In the genomic region with DNA sequence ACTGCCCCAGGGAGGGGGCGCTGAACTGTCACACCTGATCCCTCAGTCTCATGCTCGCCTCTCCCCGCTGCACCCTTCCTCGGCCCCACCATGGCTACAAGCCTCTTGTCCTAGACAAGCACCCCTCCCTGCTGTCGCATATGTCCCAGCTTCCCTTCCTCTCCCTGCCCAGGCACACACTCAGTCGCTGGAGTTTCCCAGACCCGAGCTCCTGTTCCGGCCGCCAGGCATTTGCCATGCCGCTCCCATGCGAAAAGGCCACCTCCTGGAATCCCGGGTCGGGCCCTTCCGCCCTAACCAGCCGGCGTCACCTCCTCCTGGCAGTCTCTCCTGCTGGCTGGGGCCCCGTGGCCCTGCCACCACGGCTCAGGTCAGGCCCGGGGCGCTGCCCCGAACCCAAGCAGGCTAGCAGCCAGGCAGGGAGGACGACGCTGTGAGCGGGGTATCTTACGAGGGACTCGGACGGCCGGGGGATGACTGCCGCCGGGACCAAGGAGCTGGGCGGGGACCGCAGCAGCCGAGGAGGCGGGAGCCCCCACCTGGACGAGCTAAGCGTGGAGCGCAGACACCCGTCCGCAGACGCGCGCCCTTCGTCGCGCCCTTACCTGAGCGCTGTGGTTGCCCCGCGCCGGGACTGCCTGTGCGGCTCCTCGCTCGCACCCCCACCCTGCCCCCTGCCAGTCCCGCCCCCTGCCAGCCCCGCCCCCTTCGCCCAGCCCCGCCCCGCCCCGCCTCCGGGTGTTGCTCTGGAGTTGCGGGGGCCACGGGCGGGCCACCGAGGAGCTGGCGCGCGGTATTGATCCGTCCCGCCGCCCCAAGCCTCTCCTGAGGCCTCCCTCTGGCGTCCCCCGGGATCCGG, we compare ENCODE assay signal across 8 cellular contexts. TPM values are rescaled to one million over a fixed set of nuclear protein-coding genes. Genes with fewer than 3 reads are reported as not detected.
A peak's percentile ranks its signal among the peaks of the same experiment; 100 is the strongest.
DNase-seq lines count a peak whose midpoint lies in the region; ATAC-seq lines count a peak whose summit lies in the region.

A gene with protein sequence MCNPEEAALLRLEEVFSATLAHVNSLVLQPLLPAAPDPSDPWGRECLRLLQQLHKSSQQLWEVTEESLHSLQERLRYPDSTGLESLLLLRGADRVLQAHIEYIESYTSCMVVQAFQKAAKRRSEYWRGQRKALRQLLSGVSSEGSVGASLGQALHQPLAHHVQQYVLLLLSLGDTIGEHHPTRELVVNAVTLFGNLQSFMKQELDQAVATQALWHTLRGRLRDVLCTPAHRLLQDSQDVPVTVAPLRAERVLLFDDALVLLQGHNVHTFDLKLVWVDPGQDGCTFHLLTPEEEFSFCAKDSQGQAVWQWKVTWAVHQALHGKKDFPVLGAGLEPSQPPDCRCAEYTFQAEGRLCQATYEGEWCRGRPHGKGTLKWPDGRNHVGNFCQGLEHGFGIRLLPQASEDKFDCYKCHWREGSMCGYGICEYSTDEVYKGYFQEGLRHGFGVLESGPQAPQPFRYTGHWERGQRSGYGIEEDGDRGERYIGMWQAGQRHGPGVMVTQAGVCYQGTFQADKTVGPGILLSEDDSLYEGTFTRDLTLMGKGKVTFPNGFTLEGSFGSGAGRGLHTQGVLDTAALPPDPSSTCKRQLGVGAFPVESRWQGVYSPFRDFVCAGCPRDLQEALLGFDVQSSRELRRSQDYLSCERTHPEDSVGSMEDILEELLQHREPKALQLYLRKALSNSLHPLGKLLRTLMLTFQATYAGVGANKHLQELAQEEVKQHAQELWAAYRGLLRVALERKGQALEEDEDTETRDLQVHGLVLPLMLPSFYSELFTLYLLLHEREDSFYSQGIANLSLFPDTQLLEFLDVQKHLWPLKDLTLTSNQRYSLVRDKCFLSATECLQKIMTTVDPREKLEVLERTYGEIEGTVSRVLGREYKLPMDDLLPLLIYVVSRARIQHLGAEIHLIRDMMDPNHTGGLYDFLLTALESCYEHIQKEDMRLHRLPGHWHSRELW (minus strand): TSS at position 642 of the 859 bp plus-strand sequence. CDS start 4,239 bp downstream, outside the sequence.

- H3K79me1 ChIP-seq in mesenchymal stem cell (replicated peaks; ENCODE audit: low read length, poor library complexity, severe bottlenecking) = no peaks in the 10 kb centered on the region

- peak within 1 kb of the TSS; percentile 56 to 78 (median 69) for H3K4me3 ChIP-seq in BLaER1 treated with 17β-estradiol and CSF1 and Interleukin-3, amounts not matched to agents 10 nM and 100 nM
- H3K4me3 ChIP-seq in duodenal mucosa (ENCODE audit: low read depth in 1 of 2, low read length in 2 of 2) (peak within 1 kb of the TSS; percentile 82 to 83), mesenchymal stem cell (ENCODE audit: insufficient read depth in 1 of 2, low read depth in 1 of 2, low read length in 2 of 2) (peak within 1 kb of the TSS; percentile 55 to 80)

- H2AFZ ChIP-seq in mesenchymal stem cell (ENCODE audit: low read depth, low read length) = peak within 1 kb of the TSS; percentile 46

- H3K23ac ChIP-seq in mesenchymal stem cell (ENCODE audit: low read length in 2 of 2) = no peak within 1 kb of the TSS

- peak within 1 kb of the TSS; percentile 86 to 100 (median 98) for H3K4me2 ChIP-seq in BLaER1 treated with 17β-estradiol and CSF1 and Interleukin-3, amounts not matched to agents 10 nM and 100 nM
- peak within 1 kb of the TSS; percentile 77 for H3K4me2 ChIP-seq in mesenchymal stem cell (ENCODE audit: low read length, poor library complexity, severe bottlenecking)

- H4K20me1 ChIP-seq in BLaER1 treated with 17β-estradiol and CSF1 and Interleukin-3, amounts not matched to agents 10 nM and 100 nM = peaks cover 0 to 10% (median 0%) of the 10 kb centered on the region in 11 experiments; a peak in 3 of 22 replicates

- no peak for ATAC-seq in GM21529 (IDR thresholded peaks at IDR 0.05; ENCODE audit: unreplicated experiment)

- H2BK5ac ChIP-seq in mesenchymal stem cell (ENCODE audit: low read depth, low read length, poor library complexity, severe bottlenecking) = no peak within 1 kb of the TSS

- H3K27ac ChIP-seq in BLaER1 treated with 17β-estradiol and CSF1 and Interleukin-3, amounts not matched to agents 10 nM and 100 nM = peak within 1 kb of the TSS; percentile 63 to 97 (median 82); a peak in 21 of 22 replicates
- H3K27ac ChIP-seq in duodenal mucosa (ENCODE audit: low read depth, low read length) = peak within 1 kb of the TSS; percentile 66
- no peak within 1 kb of the TSS for H3K27ac ChIP-seq in mesenchymal stem cell (ENCODE audit: low read length, poor library complexity, severe bottlenecking)

- H3K4ac ChIP-seq in mesenchymal stem cell (ENCODE audit: low read depth in 1 of 2, low read length in 2 of 2) = no peak within 1 kb of the TSS

- H2AK5ac ChIP-seq in mesenchymal stem cell (ENCODE audit: low read length, severe bottlenecking) = no peak within 1 kb of the TSS

- no peak within 1 kb of the TSS for H2BK12ac ChIP-seq in mesenchymal stem cell (ENCODE audit: low read length in 2 of 2)

- peaks cover 0 to 17% (median 13%) of the 10 kb centered on the region in 11 experiments; a peak in 19 of 22 replicates for H3K27me3 ChIP-seq in BLaER1 treated with 17β-estradiol and CSF1 and Interleukin-3, amounts not matched to agents 10 nM and 100 nM
- H3K27me3 ChIP-seq in duodenal mucosa (ENCODE audit: control insufficient read depth in 1 of 2, insufficient read depth in 2 of 2, low read length in 2 of 2) = no peaks in the 10 kb centered on the region
- peaks cover 8 to 33% of the 10 kb centered on the region in 2 experiments for H3K27me3 ChIP-seq in mesenchymal stem cell (ENCODE audit: control insufficient read depth in 1 of 2, insufficient read depth in 1 of 2, low read length in 2 of 2)

- DNase-seq in HuH-7 (ENCODE audit: low spot score) (peak; percentile 90), mesenchymal stem cell (peak; percentile 57), NCI-H128 (lab: John Stamatoyannopoulos, UW; ENCODE audit: unreplicated experiment) (no peak)
- peak; percentile 33 to 34 for DNase-seq in activated CD4-positive, alpha-beta T cell treated with anti-CD3 and anti-CD28 coated beads, Interleukin-2, amount 50 U/mL, for 24 hours (ENCODE audit: low read depth in 1 of 2, low spot score in 1 of 2)
- DNase-seq in stimulated activated CD8-positive, alpha-beta memory T cell treated with anti-CD3 and anti-CD28 coated beads, Interleukin-2, amount 100 ng/mL, for 1 hour (ENCODE audit: low read depth in 2 of 2) = peak; percentile 33 to 54

- peak within 1 kb of the TSS; percentile 79 for H4K8ac ChIP-seq in mesenchymal stem cell (ENCODE audit: low read length)

- H3K18ac ChIP-seq in mesenchymal stem cell (ENCODE audit: low read depth in 1 of 2, low read length in 2 of 2) = peak within 1 kb of the TSS in 1 of 2 experiments; percentile 67

- peak within 1 kb of the TSS; percentile 71 to 83 (median 79) for H3K9ac ChIP-seq in BLaER1 treated with 17β-estradiol and CSF1 and Interleukin-3, amounts not matched to agents 10 nM and 100 nM
- H3K9ac ChIP-seq in duodenal mucosa (ENCODE audit: low read depth in 1 of 2, low read length in 2 of 2) (peak within 1 kb of the TSS; percentile 82 to 88), mesenchymal stem cell (ENCODE audit: low read length) (peak within 1 kb of the TSS; percentile 75)

- peaks cover 0 to 6% (median 0%) of the 10 kb centered on the region in 11 experiments; a peak in 2 of 22 replicates for H3K36me3 ChIP-seq in BLaER1 treated with 17β-estradiol and CSF1 and Interleukin-3, amounts not matched to agents 10 nM and 100 nM
- H3K36me3 ChIP-seq in duodenal mucosa (ENCODE audit: control insufficient read depth in 1 of 2, insufficient read depth in 2 of 2, low read length in 2 of 2) (peaks cover 0 to 3% of the 10 kb centered on the region in 2 donors), mesenchymal stem cell (ENCODE audit: control insufficient read depth in 1 of 2, insufficient read depth in 2 of 2, low read depth in 1 of 2, low read length in 2 of 2) (no peaks in the 10 kb centered on the region)

- no peaks in the 10 kb centered on the region for H3K9me3 ChIP-seq in BLaER1 treated with 17β-estradiol and CSF1 and Interleukin-3, amounts not matched to agents 10 nM and 100 nM (replicated peaks in 1 of 11)
- H3K9me3 ChIP-seq in duodenal mucosa (ENCODE audit: control insufficient read depth in 1 of 2, low read length in 2 of 2) = no peaks in the 10 kb centered on the region
- H3K9me3 ChIP-seq in mesenchymal stem cell (ENCODE audit: control insufficient read depth, low read length) = no peaks in the 10 kb centered on the region

- WGBS in mesenchymal stem cell = 1% methylated on average over 48 of the region's 72 CpGs

- H4K91ac ChIP-seq in mesenchymal stem cell (ENCODE audit: low read length) = peak within 1 kb of the TSS; percentile 19

- H3K14ac ChIP-seq in mesenchymal stem cell (ENCODE audit: low read length in 2 of 2) = peak within 1 kb of the TSS in 1 of 2 experiments; percentile 51

- H2BK120ac ChIP-seq in mesenchymal stem cell (ENCODE audit: low read depth, low read length) = no peak within 1 kb of the TSS

- H3K4me1 ChIP-seq in BLaER1 treated with 17β-estradiol and CSF1 and Interleukin-3, amounts not matched to agents 10 nM and 100 nM = peaks cover 63 to 72% (median 68%) of the 10 kb centered on the region in 10 experiments
- H3K4me1 ChIP-seq in duodenal mucosa (ENCODE audit: control insufficient read depth in 1 of 2, insufficient read depth in 2 of 2, low read length in 2 of 2) = peaks cover 45 to 60% of the 10 kb centered on the region in 2 donors
- H3K4me1 ChIP-seq in mesenchymal stem cell (ENCODE audit: control insufficient read depth, insufficient read depth, low read depth, low read length) = peaks cover 33% of the 10 kb centered on the region

- peak within 1 kb of the TSS; percentile 26 for H2BK15ac ChIP-seq in mesenchymal stem cell (ENCODE audit: low read depth, poor library complexity, severe bottlenecking)

RNA-seq across cellular contexts. Expression of the gene that starts here (rescaled TPM):
- 0.55 TPM for polyA plus RNA-seq in mesenchymal stem cell (2013, experiment 1 of 2)
- polyA plus RNA-seq in mesenchymal stem cell (2013, experiment 2 of 2) = 0.40 TPM
